In genomic region chr5:36790847-36791246, GRCh38 we compare ENCODE assay signal across 14 cellular contexts.
"Had no signal": no experiment of that assay in that cellular context is flagged by ENCODE, and none has a peak within 500 bp of the region (broad histone marks: within the 10 kb centered on the region; RNA-seq: fewer than 3 reads in every experiment).

No MANE protein-coding gene starts in this region.

- H3K9me3 ChIP-seq: prostate gland, right lobe of liver, upper lobe of left lung had no signal

- H3K36me3 ChIP-seq: prostate gland, right lobe of liver, upper lobe of left lung had no signal

- ATAC-seq: natural killer cell treated with Interleukin-12 subunit alpha and Interleukin-12 subunit beta and Interleukin-15 and Interleukin-18, amount 100 ng/mL, for 72 hours; right lobe of liver had no signal

- H3K4me3 ChIP-seq: coronary artery, prostate gland, right lobe of liver, upper lobe of left lung had no signal

- H3K27me3 ChIP-seq: right lobe of liver, upper lobe of left lung had no signal

- DNase-seq: activated CD4-positive, alpha-beta T cell treated with anti-CD3 and anti-CD28 coated beads, Interleukin-2, amount 10 ng/mL, durations not matched to agents 7 days and 5 days; activated CD4-positive, CD25-positive, alpha-beta regulatory T cell; activated CD8-positive, alpha-beta memory T cell treated with anti-CD3 and anti-CD28 coated beads for 24 hours; activated naive CD4-positive, alpha-beta T cell treated with Interleukin-2 at 50 U/mL for 16 hours; central memory CD4-positive, alpha-beta T cell; effector CD4-positive, alpha-beta T cell; head of caudate nucleus; nucleus accumbens; right lobe of liver; stimulated activated naive CD4-positive, alpha-beta T cell treated with Interleukin-2 at 50 U/mL for 16 hours; upper lobe of left lung had no signal

- H3K27ac ChIP-seq: coronary artery, prostate gland, right lobe of liver, upper lobe of left lung had no signal

- H3K4me1 ChIP-seq: prostate gland, upper lobe of left lung had no signal
